9 cellular contexts compared by ENCODE assay signal in the genomic region with DNA sequence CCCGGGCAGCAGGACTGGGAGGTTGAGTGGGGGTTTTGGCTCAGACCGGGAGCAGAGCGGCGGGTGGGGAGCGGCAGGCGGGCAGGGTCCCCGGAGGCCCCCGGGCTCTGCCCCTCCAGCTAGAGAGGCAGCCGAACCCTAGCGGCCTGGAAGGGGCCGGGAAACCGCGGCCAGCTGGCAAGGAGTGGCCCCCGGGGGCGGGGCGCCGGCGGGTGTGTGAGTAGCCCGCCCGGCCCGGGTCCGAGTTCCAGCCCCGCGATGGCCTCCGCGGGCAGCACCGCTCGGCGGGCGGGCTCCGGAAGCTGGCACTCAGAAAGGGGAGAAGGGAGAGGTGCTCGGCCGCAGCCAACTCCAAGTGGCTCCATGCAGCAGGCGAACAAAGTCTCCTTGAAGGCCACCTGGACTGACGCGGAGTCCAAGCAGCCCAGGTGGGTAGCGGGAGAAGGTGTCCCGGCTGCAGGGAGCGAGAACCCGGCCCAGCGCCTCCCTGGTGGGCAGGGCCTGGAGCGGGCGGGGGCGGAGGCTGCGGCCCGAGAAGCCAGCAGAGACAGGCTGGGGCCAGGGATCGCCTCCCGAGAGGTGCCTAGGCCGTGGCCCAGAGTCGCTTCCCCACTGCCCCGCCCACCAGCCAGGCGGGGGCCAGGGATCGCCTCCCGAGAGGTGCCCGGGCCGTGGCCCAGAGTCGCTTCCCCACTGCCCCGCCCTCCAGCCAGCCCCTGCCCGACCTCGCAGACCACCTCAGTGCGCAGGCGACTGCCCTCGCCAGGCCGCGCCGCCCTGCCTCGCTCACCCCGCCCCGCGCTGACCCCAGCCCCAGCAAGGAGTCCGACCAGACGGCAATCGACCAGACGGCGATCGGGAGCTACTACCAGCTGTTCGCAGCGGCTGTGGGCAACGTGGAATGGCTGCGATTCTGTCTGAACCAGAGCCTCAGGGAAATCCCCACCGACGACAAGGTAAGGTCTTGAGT. TPM values are rescaled to one million over a fixed set of nuclear protein-coding genes. Genes with fewer than 3 reads are reported as not detected.
A peak's percentile ranks its signal among the peaks of the same experiment; 100 is the strongest.
DNase-seq lines count a peak whose midpoint lies in the region; ATAC-seq and TF ChIP-seq lines count a peak whose summit lies in the region.
"Had no signal": no experiment of that assay in that cellular context is flagged by ENCODE, and none has a peak within 500 bp of the region (broad histone marks: within the 10 kb centered on the region; RNA-seq: fewer than 3 reads in every experiment).

A gene with protein sequence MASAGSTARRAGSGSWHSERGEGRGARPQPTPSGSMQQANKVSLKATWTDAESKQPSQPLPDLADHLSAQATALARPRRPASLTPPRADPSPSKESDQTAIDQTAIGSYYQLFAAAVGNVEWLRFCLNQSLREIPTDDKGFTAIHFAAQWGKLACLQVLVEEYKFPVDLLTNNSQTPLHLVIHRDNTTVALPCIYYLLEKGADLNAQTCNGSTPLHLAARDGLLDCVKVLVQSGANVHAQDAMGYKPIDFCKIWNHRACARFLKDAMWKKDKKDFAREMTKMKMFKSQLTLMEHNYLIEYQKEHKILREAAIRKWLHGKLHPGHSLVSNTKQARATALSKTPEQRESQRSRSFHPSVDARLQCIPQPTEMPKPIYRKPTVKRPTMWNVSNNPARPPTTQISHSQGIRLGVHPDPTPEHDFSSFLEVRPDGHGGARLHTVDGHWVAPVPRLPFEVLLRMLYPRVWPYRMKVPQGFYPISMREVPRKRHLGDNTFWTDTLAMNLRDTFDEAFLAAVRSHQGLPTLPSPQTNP (plus strand): TSS at position 243 of the 970 bp plus-strand sequence. CDS start 16 bp downstream, at position 259.

- no peaks in the 10 kb centered on the region for H3K36me3 ChIP-seq in GM06990 (ENCODE audit: control insufficient read depth, insufficient read depth, low read length)
- no peaks in the 10 kb centered on the region for H3K36me3 ChIP-seq in iPS-20b (ENCODE audit: insufficient read depth, low read depth, low read length)
- H3K36me3 ChIP-seq in skeletal muscle satellite cell (ENCODE audit: insufficient read depth, low read length): peaks cover 1% of the 10 kb centered on the region

- no peak for ATAC-seq in GM19395 (IDR thresholded peaks at IDR 0.05; ENCODE audit: unreplicated experiment)

- DNase-seq in GM06990 (ENCODE audit: extremely low read depth, insufficient read length) (peak; percentile 41), NCI-H1417 (lab: John Stamatoyannopoulos, UW) (peak; percentile 10 to 90 (median 82)), astrocyte of the spinal cord (ENCODE audit: low read depth, low spot score) (peak; percentile 13), SK-N-DZ (ENCODE audit: low spot score) (no peak)
- no peak for DNase-seq in stimulated activated CD4-positive, alpha-beta T cell treated with anti-CD3 and anti-CD28 coated beads, Interleukin-4, amount 100 ng/mL, for 4 hours

- H3K4me1 ChIP-seq in iPS-20b (ENCODE audit: insufficient read depth, low read length) (no peaks in the 10 kb centered on the region), skeletal muscle satellite cell (ENCODE audit: control insufficient read depth, insufficient read depth, low read length) (peaks cover 17% of the 10 kb centered on the region)

- H3K4me3 ChIP-seq in GM06990 (replicated peaks; ENCODE audit: low read depth, low read length) (peak within 1 kb of the TSS; percentile 68), astrocyte of the spinal cord (ENCODE audit: low read depth, low read length) (peak within 1 kb of the TSS; percentile 51), iPS-20b (ENCODE audit: low read length) (peak within 1 kb of the TSS; percentile 88), skeletal muscle satellite cell (ENCODE audit: low read length) (peak within 1 kb of the TSS; percentile 87)
- H3K4me3 ChIP-seq: SK-N-MC had no signal

- H3K9ac ChIP-seq in iPS-20b (ENCODE audit: low read depth, low read length) (peak within 1 kb of the TSS; percentile 8; the same call in 1 of the 2 replicates), skeletal muscle satellite cell (ENCODE audit: low read depth, low read length) (peak within 1 kb of the TSS; percentile 90)

- no peak for TF ChIP-seq CTCF in GM06990 (IDR thresholded peaks at IDR 0.05; ENCODE audit: insufficient read depth, low read length, poor library complexity, severe bottlenecking)
- TF ChIP-seq CTCF in astrocyte of the spinal cord (IDR thresholded peaks at IDR 0.05; ENCODE audit: low read depth, low read length): no peak

- H3K9me3 ChIP-seq in iPS-20b (ENCODE audit: insufficient read depth, low read depth, low read length): no peaks in the 10 kb centered on the region
- no peaks in the 10 kb centered on the region for H3K9me3 ChIP-seq in skeletal muscle satellite cell (replicated peaks; ENCODE audit: low read length)

- in situ Hi-C loops in astrocyte of the spinal cord (cut with HindIII; ENCODE audit: low sequenced_read_pairs): no loop called here

- no peaks in the 10 kb centered on the region for H3K27me3 ChIP-seq in GM06990 (replicated peaks; ENCODE audit: control insufficient read depth, insufficient read depth, low read length)
- H3K27me3 ChIP-seq in iPS-20b (ENCODE audit: insufficient read depth, low read length): peaks cover 43% of the 10 kb centered on the region
- H3K27me3 ChIP-seq in skeletal muscle satellite cell (ENCODE audit: control insufficient read depth, insufficient read depth, low read length): no peaks in the 10 kb centered on the region

- peak within 1 kb of the TSS; percentile 100 for H3K4me2 ChIP-seq in skeletal muscle satellite cell (ENCODE audit: low read length)

- no peak within 1 kb of the TSS for H3K27ac ChIP-seq in iPS-20b (ENCODE audit: low read length)
- H3K27ac ChIP-seq: SK-N-MC had no signal

RNA-seq across cellular contexts. Expression of the gene that starts here (rescaled TPM):
- 0.44 and 2.5 TPM in 2 replicates for total RNA-seq in skeletal muscle satellite cell (2012; rRNA removed)
- polyA plus RNA-seq in SK-N-DZ (2014; cell fraction: cytosol; rRNA removed): 0.15 TPM in 1 of 2 replicates, not detected in the other
- polyA plus RNA-seq in SK-N-DZ (2014; cell fraction: nucleus; rRNA removed): 0.14 and 0.18 TPM in 2 replicates

Comparison
In these comparisons a context has a peak if more than half of its experiments do, and no peak if none do; other contexts are left out.
1. DNase-seq: peak in GM06990 (single experiment), NCI-H1417 (3 of 3) and astrocyte of the spinal cord (single experiment); none in stimulated activated CD4-positive, alpha-beta T cell treated with anti-CD3 and anti-CD28 coated beads, Interleukin-4, amount 100 ng/mL, for 4 hours (0 of 2) and SK-N-DZ (single experiment).
2. Peak in every context shown above with its lines, with median percentiles within 50 percentile points of each other: H3K4me3 ChIP-seq.